Comparison of ENCODE assay signal across 21 cellular contexts in the genomic region with DNA sequence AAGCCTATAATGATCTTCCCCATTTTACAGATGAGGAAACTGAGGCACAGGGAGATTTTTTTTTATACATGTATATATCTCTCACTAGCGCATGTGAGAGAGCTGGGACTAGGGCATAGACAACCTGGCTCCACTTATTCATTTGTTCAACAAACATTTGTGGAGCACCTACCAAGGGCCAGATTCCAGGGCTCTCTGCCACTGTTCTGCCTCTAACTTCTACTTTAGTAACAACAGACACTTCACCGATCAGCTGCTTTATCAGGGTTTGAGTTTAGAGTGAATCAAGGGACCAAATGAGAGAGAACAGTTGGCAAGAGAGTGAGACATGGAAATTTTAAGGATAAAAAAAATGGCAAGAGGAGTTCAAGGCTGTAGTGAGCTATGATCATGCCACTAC.
"Had no signal": no experiment of that assay in that cellular context is flagged by ENCODE, and none has a peak within 500 bp of the region (broad histone marks: within the 10 kb centered on the region; RNA-seq: fewer than 3 reads in every experiment).

No MANE protein-coding gene starts in this region.

- ATAC-seq: T-helper 17 cell had no signal

- H3K4me3 Mint-ChIP-seq: activated CD4-positive, alpha-beta memory T cell treated with anti-CD3 and anti-CD28 coated beads, Interleukin-2, amount 10 ng/mL, durations not matched to agents 7 days and 5 days; brain; dendritic cell treated with granulocyte-macrophage colony-stimulating factor and Interleukin-4, amounts not matched to agents 40 ng/mL and 50 ng/mL, for 4 days; immature natural killer cell; nephron progenitor cell; T-helper 17 cell had no signal

- H3K36me3 ChIP-seq: right lobe of liver, thoracic aorta had no signal

- H3K4me3 ChIP-seq: right lobe of liver, skin epidermis, thoracic aorta had no signal

- H3K9me3 ChIP-seq: right lobe of liver, thoracic aorta had no signal

- H3K27me3 Mint-ChIP-seq: activated CD4-positive, alpha-beta memory T cell treated with anti-CD3 and anti-CD28 coated beads, Interleukin-2, amount 10 ng/mL, durations not matched to agents 7 days and 5 days; brain; dendritic cell treated with granulocyte-macrophage colony-stimulating factor and Interleukin-4, amounts not matched to agents 40 ng/mL and 50 ng/mL, for 4 days; T-helper 17 cell had no signal

- H3K27ac Mint-ChIP-seq: activated CD4-positive, alpha-beta memory T cell treated with anti-CD3 and anti-CD28 coated beads, Interleukin-2, amount 10 ng/mL, durations not matched to agents 7 days and 5 days; brain; dendritic cell treated with granulocyte-macrophage colony-stimulating factor and Interleukin-4, amounts not matched to agents 40 ng/mL and 50 ng/mL, for 4 days; immature natural killer cell; nephron progenitor cell; T-helper 17 cell had no signal

- H3K4me1 ChIP-seq: parathyroid adenoma, right lobe of liver had no signal

- DNase-seq: activated CD4-positive, alpha-beta memory T cell treated with anti-CD3 and anti-CD28 coated beads, Interleukin-2, amount 10 ng/mL, durations not matched to agents 7 days and 5 days; activated CD4-positive, alpha-beta T cell treated with anti-CD3 and anti-CD28 coated beads for 48 hours; activated CD4-positive, CD25-positive, alpha-beta regulatory T cell; activated gamma-delta T cell; activated naive CD4-positive, alpha-beta T cell treated with anti-CD3 and anti-CD28 coated beads, Interleukin-2, amount 50 U/mL, for 16 hours; aorta; caudate nucleus; effector CD4-positive, alpha-beta T cell; erythroblast; foreskin fibroblast; immature natural killer cell; mesenchymal stem cell; nephron progenitor cell; stimulated activated CD4-positive, alpha-beta T cell treated with anti-CD3 and anti-CD28 coated beads, Interleukin-1b, Interleukin-23, amount 100 ng/mL, for 48 hours; T-helper 17 cell had no signal

- H3K9me3 Mint-ChIP-seq: activated CD4-positive, alpha-beta memory T cell treated with anti-CD3 and anti-CD28 coated beads, Interleukin-2, amount 10 ng/mL, durations not matched to agents 7 days and 5 days; brain; immature natural killer cell; nephron progenitor cell had no signal

- H3K27me3 ChIP-seq: right lobe of liver had no signal

- H3K4me1 Mint-ChIP-seq: brain, nephron progenitor cell had no signal

- H3K27ac ChIP-seq: parathyroid adenoma, right lobe of liver, skin epidermis, thoracic aorta had no signal
